26 cellular contexts compared by ENCODE assay signal in genomic region chr4:105002278-105002677, GRCh38.
"Had no signal": no experiment of that assay in that cellular context is flagged by ENCODE, and none has a peak within 500 bp of the region (broad histone marks: within the 10 kb centered on the region; RNA-seq: fewer than 3 reads in every experiment).

No MANE protein-coding gene starts in this region.

- ATAC-seq: activated CD4-positive, alpha-beta T cell treated with anti-CD3 and anti-CD28 coated beads for 36 hours; activated T-cell treated with anti-CD3 and anti-CD28 coated beads, Interleukin-2, amount 50 U/mL, for 72 hours; PC-3; T-helper 17 cell had no signal

- H3K9me3 Mint-ChIP-seq: activated naive CD4-positive, alpha-beta T cell treated with anti-CD3 and anti-CD28 coated beads, Interleukin-2, amount 10 ng/mL, durations not matched to agents 7 days and 5 days; activated T-helper 2 cell treated with anti-CD3 and anti-CD28 coated beads, Interferon-gamma antibody, Interleukin-2, Interleukin-4, amounts not matched to agents 10 μg/mL and 5 μg/mL and 100 μg/mL, durations not matched to agents 14 hours and 24 hours and 36 hours had no signal

- DNase-seq: activated CD4-positive, alpha-beta memory T cell treated with anti-CD3 and anti-CD28 coated beads, Interleukin-2, amount 10 ng/mL, durations not matched to agents 7 days and 5 days; activated CD4-positive, alpha-beta T cell treated with anti-CD3 and anti-CD28 coated beads for 36 hours; activated CD4-positive, alpha-beta T cell treated with anti-CD3 and anti-CD28 coated beads, Interleukin-2, amount 50 U/mL, for 1 hour; activated gamma-delta T cell treated with Interleukin-2 at 50 U/mL for 16 hours; activated naive CD4-positive, alpha-beta T cell treated with anti-CD3 and anti-CD28 coated beads, Interleukin-2, amount 10 ng/mL, durations not matched to agents 7 days and 5 days; activated naive CD8-positive, alpha-beta T cell treated with anti-CD3 and anti-CD28 coated beads, Interleukin-2, amount 10 ng/mL, durations not matched to agents 7 days and 5 days; activated T-cell treated with anti-CD3 and anti-CD28 coated beads, Interleukin-2, amount 50 U/mL, for 72 hours; aorta; central memory CD4-positive, alpha-beta T cell; Kasumi-1; KBM-7; NCI-H1105 treated with DMSO at 0.1 percent for 48 hours; NCI-H1436 treated with DMSO at 0.1 percent for 48 hours; NCI-H187; NCI-H2081; NCI-H446; NCI-H524; PC-3; SIG-M5; T-helper 17 cell; T-helper 9 cell had no signal

- H3K27me3 Mint-ChIP-seq: activated CD4-positive, alpha-beta memory T cell treated with anti-CD3 and anti-CD28 coated beads, Interleukin-2, amount 10 ng/mL, durations not matched to agents 7 days and 5 days; activated naive CD4-positive, alpha-beta T cell treated with anti-CD3 and anti-CD28 coated beads, Interleukin-2, amount 10 ng/mL, durations not matched to agents 7 days and 5 days; activated naive CD8-positive, alpha-beta T cell treated with anti-CD3 and anti-CD28 coated beads, Interleukin-2, amount 10 ng/mL, durations not matched to agents 7 days and 5 days; T-helper 17 cell had no signal

- H3K36me3 Mint-ChIP-seq: activated naive CD4-positive, alpha-beta T cell treated with anti-CD3 and anti-CD28 coated beads, Interleukin-2, amount 10 ng/mL, durations not matched to agents 7 days and 5 days had no signal

- H3K4me3 Mint-ChIP-seq: activated CD4-positive, alpha-beta memory T cell treated with anti-CD3 and anti-CD28 coated beads, Interleukin-2, amount 10 ng/mL, durations not matched to agents 7 days and 5 days; activated CD4-positive, alpha-beta T cell treated with anti-CD3 and anti-CD28 coated beads for 36 hours; activated naive CD4-positive, alpha-beta T cell treated with anti-CD3 and anti-CD28 coated beads, Interleukin-2, amount 10 ng/mL, durations not matched to agents 7 days and 5 days; activated naive CD8-positive, alpha-beta T cell treated with anti-CD3 and anti-CD28 coated beads, Interleukin-2, amount 10 ng/mL, durations not matched to agents 7 days and 5 days; activated T-cell treated with anti-CD3 and anti-CD28 coated beads, Interleukin-2, amount 50 U/mL, for 72 hours; T-helper 17 cell had no signal

- H3K27ac Mint-ChIP-seq: activated CD4-positive, alpha-beta memory T cell treated with anti-CD3 and anti-CD28 coated beads, Interleukin-2, amount 10 ng/mL, durations not matched to agents 7 days and 5 days; activated CD4-positive, alpha-beta T cell treated with anti-CD3 and anti-CD28 coated beads for 36 hours; activated naive CD4-positive, alpha-beta T cell treated with anti-CD3 and anti-CD28 coated beads, Interleukin-2, amount 10 ng/mL, durations not matched to agents 7 days and 5 days; activated naive CD8-positive, alpha-beta T cell treated with anti-CD3 and anti-CD28 coated beads, Interleukin-2, amount 10 ng/mL, durations not matched to agents 7 days and 5 days; activated T-cell treated with anti-CD3 and anti-CD28 coated beads, Interleukin-2, amount 50 U/mL, for 72 hours; activated T-helper 2 cell treated with anti-CD3 and anti-CD28 coated beads, Interferon-gamma antibody, Interleukin-2, Interleukin-4, amounts not matched to agents 10 μg/mL and 5 μg/mL and 100 μg/mL, durations not matched to agents 14 hours and 24 hours and 36 hours; T-helper 17 cell had no signal

- FAIRE-seq: bronchial epithelial cell, RCC 7860, TTC549 had no signal

- H3K4me1 Mint-ChIP-seq: activated CD4-positive, alpha-beta memory T cell treated with anti-CD3 and anti-CD28 coated beads, Interleukin-2, amount 10 ng/mL, durations not matched to agents 7 days and 5 days; activated CD4-positive, alpha-beta T cell treated with anti-CD3 and anti-CD28 coated beads for 36 hours; activated naive CD4-positive, alpha-beta T cell treated with anti-CD3 and anti-CD28 coated beads, Interleukin-2, amount 10 ng/mL, durations not matched to agents 7 days and 5 days; activated naive CD8-positive, alpha-beta T cell treated with anti-CD3 and anti-CD28 coated beads, Interleukin-2, amount 10 ng/mL, durations not matched to agents 7 days and 5 days; T-helper 17 cell had no signal

- H3K27ac ChIP-seq: VCaP had no signal
